ENCODE assay signal across 13 cellular contexts in the genomic region with DNA sequence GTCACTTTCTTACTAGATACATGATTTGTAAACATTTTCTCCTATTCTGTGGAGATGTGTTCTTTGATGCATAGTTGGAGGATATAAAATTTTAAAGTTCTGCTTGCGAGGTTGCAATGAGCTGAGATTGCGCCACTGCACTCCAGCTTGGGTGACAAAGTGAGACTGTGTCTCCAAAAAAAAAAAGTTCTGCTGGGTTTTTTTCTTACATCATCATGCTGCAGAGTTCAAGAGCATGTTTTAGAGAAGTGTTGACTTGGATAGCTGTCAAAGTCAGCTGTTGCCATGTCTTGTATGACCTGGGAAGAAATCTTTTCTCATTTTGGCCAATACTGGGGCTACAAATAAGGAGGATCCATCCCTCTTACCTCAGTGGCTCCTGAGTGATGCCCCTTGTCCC.
"Had no signal": no experiment of that assay in that cellular context is flagged by ENCODE, and none has a peak within 500 bp of the region (broad histone marks: within the 10 kb centered on the region; RNA-seq: fewer than 3 reads in every experiment).

No MANE protein-coding gene starts in this region.

- H3K27me3 ChIP-seq: hepatocyte, suprapubic skin had no signal

- H3K4me1 ChIP-seq: parathyroid adenoma, suprapubic skin had no signal

- DNase-seq: activated CD4-positive, alpha-beta T cell treated with anti-CD3 and anti-CD28 coated beads, Interleukin-2, amount 50 U/mL, for 48 hours; activated CD8-positive, alpha-beta memory T cell treated with anti-CD3 and anti-CD28 coated beads, Interleukin-2, amount 10 ng/mL, durations not matched to agents 7 days and 5 days; activated effector memory CD4-positive, alpha-beta T cell treated with Interleukin-2 at 50 U/mL for 16 hours; activated T-cell treated with anti-CD3 and anti-CD28 coated beads, Interleukin-2, amount 50 U/mL, for 24 hours; amniotic stem cell; dermis blood vessel endothelial cell; midbrain; stimulated activated CD4-positive, alpha-beta T cell treated with anti-CD3 and anti-CD28 coated beads, Interleukin-12 subunit alpha, Interleukin-12 subunit beta, amount 100 ng/mL, for 4 hours; stimulated activated naive CD8-positive, alpha-beta T cell treated with anti-CD3 and anti-CD28 coated beads, Interleukin-15, Interleukin-2, amounts not matched to agents 100 U/mL and 50 U/mL, for 24 hours had no signal

- ATAC-seq: activated CD4-positive, CD25-positive, alpha-beta regulatory T cell treated with anti-CD3 and anti-CD28 coated beads, Interleukin-2, amount 50 U/mL, for 24 hours; activated CD8-positive, alpha-beta memory T cell treated with anti-CD3 and anti-CD28 coated beads, Interleukin-2, amount 10 ng/mL, durations not matched to agents 7 days and 5 days; stimulated activated naive CD8-positive, alpha-beta T cell treated with anti-CD3 and anti-CD28 coated beads, Interleukin-15, Interleukin-2, amounts not matched to agents 100 U/mL and 50 U/mL, for 24 hours had no signal

- H3K4me3 ChIP-seq: hepatocyte, suprapubic skin had no signal

- H3K9me3 ChIP-seq: suprapubic skin had no signal

- H3K27ac ChIP-seq: hepatocyte, parathyroid adenoma, suprapubic skin had no signal
